In the genomic region with DNA sequence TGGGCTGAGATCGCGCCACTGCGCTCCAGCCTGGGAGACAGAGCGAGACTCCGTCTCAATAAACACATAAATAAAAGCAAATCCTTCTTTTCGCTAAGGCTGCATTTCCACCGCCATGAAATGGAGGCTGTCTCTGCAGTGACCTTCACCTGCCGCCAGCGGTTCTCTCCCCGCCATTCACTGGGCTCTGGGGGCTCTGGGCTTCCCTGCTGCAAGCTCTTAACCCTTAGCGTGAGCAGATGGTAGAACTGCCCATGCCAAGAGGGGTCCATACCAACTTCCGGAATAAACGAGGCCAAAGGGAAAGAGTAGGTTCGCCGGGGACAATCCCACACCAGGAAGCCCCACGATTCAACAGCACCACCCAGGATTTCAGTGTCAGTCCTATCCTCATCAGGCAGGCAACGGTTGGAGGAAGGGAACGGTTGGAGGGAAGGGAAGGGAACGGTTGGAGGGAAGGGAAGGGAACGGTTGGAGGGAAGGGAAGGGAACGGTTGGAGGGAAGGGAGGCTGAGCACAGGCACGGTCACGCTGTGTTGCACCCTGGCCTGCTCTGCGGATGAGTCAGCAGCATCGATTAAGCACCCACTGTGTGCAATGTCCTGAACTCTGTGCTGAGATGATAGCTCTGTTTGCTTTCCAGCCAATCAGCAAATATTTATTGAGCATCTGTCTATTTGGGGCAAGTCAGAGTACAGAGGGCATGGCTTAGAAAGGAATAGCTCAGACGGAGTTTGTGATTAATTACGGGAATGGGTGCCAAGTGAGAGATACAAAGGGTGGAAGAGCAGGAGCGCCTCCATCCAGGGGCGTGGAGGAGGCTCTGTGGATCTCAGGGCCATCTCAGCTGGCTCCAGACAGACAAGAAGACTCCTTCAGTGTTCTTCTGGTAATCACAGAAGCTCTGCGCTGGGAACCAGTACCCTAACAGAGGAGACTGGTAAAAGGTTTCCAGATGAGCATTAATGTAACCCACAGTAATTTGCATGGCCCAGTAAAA, we compare ENCODE assay signal across 1 cellular context.
TF ChIP-seq lines count a peak whose summit lies in the region.

No MANE protein-coding gene starts in this region.

TF ChIP-seq in HepG2, 621 proteins besides CTCF, POLR2A, EP300 and RAD21 (continued from another document and continues in another):
- TF ChIP-seq ZNF609 (CRISPR knock-in tag; IDR thresholded peaks at IDR 0.05; ENCODE audit: borderline replicate concordance) (peak; percentile 96), TCF7 (IDR thresholded peaks at IDR 0.05; ENCODE audit: low read depth) (peak; percentile 54), TFAP4 (IDR thresholded peaks at IDR 0.05; ENCODE audit: borderline replicate concordance, low read depth) (peak; percentile 73; the same call in 1 of the 2 replicates), ZNF343 (CRISPR knock-in tag; IDR thresholded peaks at IDR 0.05) (no peak), ZNF564 (CRISPR knock-in tag; IDR thresholded peaks at IDR 0.05) (peak; percentile 59; the same call in 1 of the 2 replicates), AGO2 (optimal IDR thresholded peaks at IDR 0.05; ENCODE audit: low read depth, low read length) (no peak), FOXA1 (IDR thresholded peaks at IDR 0.05) (peak; percentile 91), FOXA1 (CRISPR knock-in tag; IDR thresholded peaks at IDR 0.05) (peak; percentile 95), ZNF441 (CRISPR knock-in tag; IDR thresholded peaks at IDR 0.05; ENCODE audit: borderline replicate concordance) (peak; percentile 97), ATF4 (CRISPR knock-in tag; IDR thresholded peaks at IDR 0.05) (peak in 1 of 2 experiments; percentile 55; a peak in 1 of 4 replicates), ZNF256 (CRISPR knock-in tag; conservative IDR thresholded peaks at IDR 0.05) (0 out of 2 replicates have a peak, but pooled peaks have one; percentile 42), SIX1 (CRISPR knock-in tag; IDR thresholded peaks at IDR 0.05; ENCODE audit: borderline replicate concordance) (peak; percentile 55; the same call in 1 of the 2 replicates), TBL1XR1 (IDR thresholded peaks at IDR 0.05; ENCODE audit: borderline replicate concordance, low read length, partially characterized antibody) (no peak), RORA (CRISPR knock-in tag; IDR thresholded peaks at IDR 0.05) (no peak), CENPT (CRISPR knock-in tag; IDR thresholded peaks at IDR 0.05; ENCODE audit: low read depth) (no peak), ZEB1 (IDR thresholded peaks at IDR 0.05; ENCODE audit: insufficient replicate concordance, low read depth) (no peak), HMGXB3 (CRISPR knock-in tag; IDR thresholded peaks at IDR 0.05; ENCODE audit: borderline replicate concordance) (0 out of 2 replicates have a peak, but pooled peaks have one; percentile 39), NFYB (CRISPR knock-in tag; IDR thresholded peaks at IDR 0.05) (no peak), CBX5 (CRISPR knock-in tag; IDR thresholded peaks at IDR 0.05; ENCODE audit: borderline replicate concordance) (peak; percentile 89; the same call in 1 of the 2 replicates), NR2F1 (CRISPR knock-in tag; IDR thresholded peaks at IDR 0.05) (peak in 1 of 2 experiments; percentile 53), ZNF317 (CRISPR knock-in tag; IDR thresholded peaks at IDR 0.05) (0 out of 2 replicates have a peak, but pooled peaks have one; percentile 65), ZC3H4 (CRISPR knock-in tag; IDR thresholded peaks at IDR 0.05; ENCODE audit: borderline replicate concordance) (no peak), SOX6 (IDR thresholded peaks at IDR 0.05) (no peak), SOX6 (CRISPR knock-in tag; IDR thresholded peaks at IDR 0.05) (peak; percentile 94), MIER2 (CRISPR knock-in tag; IDR thresholded peaks at IDR 0.05) (peak; percentile 61; the same call in 1 of the 2 replicates), MAFG (CRISPR knock-in tag; IDR thresholded peaks at IDR 0.05) (peak; percentile 86), POGZ (CRISPR knock-in tag; IDR thresholded peaks at IDR 0.05) (peak; percentile 95), ZNF781 (CRISPR knock-in tag; IDR thresholded peaks at IDR 0.05; ENCODE audit: borderline replicate concordance, not compliant biosample characterization) (peak; percentile 68), MYNN (CRISPR knock-in tag; IDR thresholded peaks at IDR 0.05; ENCODE audit: low read depth) (no peak), ARID2 (CRISPR knock-in tag; IDR thresholded peaks at IDR 0.05; ENCODE audit: borderline replicate concordance) (no peak)
- TF ChIP-seq, protein P1, sequence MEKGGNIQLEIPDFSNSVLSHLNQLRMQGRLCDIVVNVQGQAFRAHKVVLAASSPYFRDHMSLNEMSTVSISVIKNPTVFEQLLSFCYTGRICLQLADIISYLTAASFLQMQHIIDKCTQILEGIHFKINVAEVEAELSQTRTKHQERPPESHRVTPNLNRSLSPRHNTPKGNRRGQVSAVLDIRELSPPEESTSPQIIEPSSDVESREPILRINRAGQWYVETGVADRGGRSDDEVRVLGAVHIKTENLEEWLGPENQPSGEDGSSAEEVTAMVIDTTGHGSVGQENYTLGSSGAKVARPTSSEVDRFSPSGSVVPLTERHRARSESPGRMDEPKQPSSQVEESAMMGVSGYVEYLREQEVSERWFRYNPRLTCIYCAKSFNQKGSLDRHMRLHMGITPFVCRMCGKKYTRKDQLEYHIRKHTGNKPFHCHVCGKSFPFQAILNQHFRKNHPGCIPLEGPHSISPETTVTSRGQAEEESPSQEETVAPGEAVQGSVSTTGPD (CRISPR knock-in tag; IDR thresholded peaks at IDR 0.05), result peak; percentile 56; the same call in 1 of the 2 replicates
- TF ChIP-seq, protein P2, sequence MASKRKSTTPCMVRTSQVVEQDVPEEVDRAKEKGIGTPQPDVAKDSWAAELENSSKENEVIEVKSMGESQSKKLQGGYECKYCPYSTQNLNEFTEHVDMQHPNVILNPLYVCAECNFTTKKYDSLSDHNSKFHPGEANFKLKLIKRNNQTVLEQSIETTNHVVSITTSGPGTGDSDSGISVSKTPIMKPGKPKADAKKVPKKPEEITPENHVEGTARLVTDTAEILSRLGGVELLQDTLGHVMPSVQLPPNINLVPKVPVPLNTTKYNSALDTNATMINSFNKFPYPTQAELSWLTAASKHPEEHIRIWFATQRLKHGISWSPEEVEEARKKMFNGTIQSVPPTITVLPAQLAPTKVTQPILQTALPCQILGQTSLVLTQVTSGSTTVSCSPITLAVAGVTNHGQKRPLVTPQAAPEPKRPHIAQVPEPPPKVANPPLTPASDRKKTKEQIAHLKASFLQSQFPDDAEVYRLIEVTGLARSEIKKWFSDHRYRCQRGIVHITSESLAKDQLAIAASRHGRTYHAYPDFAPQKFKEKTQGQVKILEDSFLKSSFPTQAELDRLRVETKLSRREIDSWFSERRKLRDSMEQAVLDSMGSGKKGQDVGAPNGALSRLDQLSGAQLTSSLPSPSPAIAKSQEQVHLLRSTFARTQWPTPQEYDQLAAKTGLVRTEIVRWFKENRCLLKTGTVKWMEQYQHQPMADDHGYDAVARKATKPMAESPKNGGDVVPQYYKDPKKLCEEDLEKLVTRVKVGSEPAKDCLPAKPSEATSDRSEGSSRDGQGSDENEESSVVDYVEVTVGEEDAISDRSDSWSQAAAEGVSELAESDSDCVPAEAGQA (IDR thresholded peaks at IDR 0.05; ENCODE audit: low read depth), result no peak
- TF ChIP-seq, protein P2 (CRISPR knock-in tag; IDR thresholded peaks at IDR 0.05; ENCODE audit: borderline replicate concordance), result no peak
- TF ChIP-seq, protein P3, sequence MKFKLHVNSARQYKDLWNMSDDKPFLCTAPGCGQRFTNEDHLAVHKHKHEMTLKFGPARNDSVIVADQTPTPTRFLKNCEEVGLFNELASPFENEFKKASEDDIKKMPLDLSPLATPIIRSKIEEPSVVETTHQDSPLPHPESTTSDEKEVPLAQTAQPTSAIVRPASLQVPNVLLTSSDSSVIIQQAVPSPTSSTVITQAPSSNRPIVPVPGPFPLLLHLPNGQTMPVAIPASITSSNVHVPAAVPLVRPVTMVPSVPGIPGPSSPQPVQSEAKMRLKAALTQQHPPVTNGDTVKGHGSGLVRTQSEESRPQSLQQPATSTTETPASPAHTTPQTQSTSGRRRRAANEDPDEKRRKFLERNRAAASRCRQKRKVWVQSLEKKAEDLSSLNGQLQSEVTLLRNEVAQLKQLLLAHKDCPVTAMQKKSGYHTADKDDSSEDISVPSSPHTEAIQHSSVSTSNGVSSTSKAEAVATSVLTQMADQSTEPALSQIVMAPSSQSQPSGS (CRISPR knock-in tag; IDR thresholded peaks at IDR 0.05), result peak; percentile 75; the same call in 1 of the 2 replicates
